In the genomic region with DNA sequence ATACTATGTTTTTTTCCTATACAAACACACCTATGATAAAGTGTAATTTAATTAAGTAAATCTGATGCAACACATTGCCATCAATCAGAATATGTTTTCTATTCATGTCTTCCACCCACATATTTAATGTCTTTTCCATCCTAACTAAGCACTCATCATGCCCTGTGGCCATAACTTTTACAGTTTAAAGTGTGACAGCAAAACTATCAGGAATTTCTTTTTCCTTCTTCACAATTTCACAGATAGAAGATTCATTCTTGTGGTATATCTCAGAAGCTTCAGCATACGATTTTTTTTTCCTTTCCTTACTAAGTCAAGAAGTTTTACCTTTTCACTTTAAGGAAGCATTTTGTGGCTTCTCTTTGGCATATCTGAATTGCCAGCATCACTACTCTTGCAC, we compare ENCODE assay signal across 28 cellular contexts. TPM values are rescaled to one million over a fixed set of nuclear protein-coding genes. Genes with fewer than 3 reads are reported as not detected.
"Had no signal": no experiment of that assay in that cellular context is flagged by ENCODE, and none has a peak within 500 bp of the region (broad histone marks: within the 10 kb centered on the region; RNA-seq: fewer than 3 reads in every experiment).

No MANE protein-coding gene starts in this region.

- H3K4me3 ChIP-seq: dorsolateral prefrontal cortex, gastroesophageal sphincter, heart right ventricle, left ventricle myocardium inferior, lower lobe of right lung, right lobe of liver, thoracic aorta, tibial nerve, upper lobe of left lung had no signal

- FAIRE-seq: colon, islet of Langerhans, small intestine had no signal

- H3K9me3 Mint-ChIP-seq: memory B cell; neural crest cell; stimulated activated naive B cell treated with anti-CD40 and anti-IgM and Interleukin-4, amounts not matched to agents 10 μg/mL and 1 μg/mL and 100 μg/mL, for 72 hours; stimulated activated naive CD8-positive, alpha-beta T cell treated with anti-CD3 and anti-CD28 coated beads, Interleukin-15, Interleukin-2, amounts not matched to agents 100 ng/mL and 50 ng/mL, for 24 hours had no signal

- H3K27ac Mint-ChIP-seq: memory B cell; natural killer cell; progenitor cell of endocrine pancreas; stimulated activated naive B cell treated with anti-CD40 and anti-IgM and Interleukin-4, amounts not matched to agents 10 μg/mL and 1 μg/mL and 100 μg/mL, for 72 hours; stimulated activated naive CD8-positive, alpha-beta T cell treated with anti-CD3 and anti-CD28 coated beads, Interleukin-15, Interleukin-2, amounts not matched to agents 100 ng/mL and 50 ng/mL, for 24 hours had no signal

- H3K9ac ChIP-seq: parathyroid adenoma had no signal

- ATAC-seq: esophagus mucosa; gastroesophageal sphincter; heart right ventricle; left colon; lower lobe of right lung; natural killer cell; right lobe of liver; stimulated activated naive B cell treated with anti-CD40 and anti-IgM and Interleukin-4, amounts not matched to agents 10 μg/mL and 1 μg/mL and 100 μg/mL, for 72 hours had no signal

- H3K36me3 Mint-ChIP-seq: memory B cell; natural killer cell; stimulated activated naive B cell treated with anti-CD40 and anti-IgM and Interleukin-4, amounts not matched to agents 10 μg/mL and 1 μg/mL and 100 μg/mL, for 72 hours had no signal

- H3K27ac ChIP-seq: dorsolateral prefrontal cortex, gastroesophageal sphincter, heart right ventricle, left ventricle myocardium inferior, lower lobe of right lung, neutrophil, parathyroid adenoma, right lobe of liver, thoracic aorta, tibial nerve, upper lobe of left lung had no signal

- H3K4me3 Mint-ChIP-seq: memory B cell; natural killer cell; neural crest cell; stimulated activated naive B cell treated with anti-CD40 and anti-IgM and Interleukin-4, amounts not matched to agents 10 μg/mL and 1 μg/mL and 100 μg/mL, for 72 hours; stimulated activated naive CD8-positive, alpha-beta T cell treated with anti-CD3 and anti-CD28 coated beads, Interleukin-15, Interleukin-2, amounts not matched to agents 100 ng/mL and 50 ng/mL, for 24 hours had no signal

- H3K79me2 ChIP-seq: parathyroid adenoma had no signal

- H3K27me3 ChIP-seq: dorsolateral prefrontal cortex, gastroesophageal sphincter, tibial nerve had no signal

- H3K9me3 ChIP-seq: gastroesophageal sphincter, heart right ventricle, left ventricle myocardium inferior, lower lobe of right lung, neutrophil, right lobe of liver, thoracic aorta, tibial nerve, upper lobe of left lung had no signal

- H3K4me1 ChIP-seq: gastroesophageal sphincter, left ventricle myocardium inferior, lower lobe of right lung, parathyroid adenoma, right lobe of liver, upper lobe of left lung had no signal

- DNase-seq: dorsolateral prefrontal cortex; effector CD4-positive, alpha-beta T cell; foreskin fibroblast; heart right ventricle; hippocampal formation; kidney glomerular epithelial cell; left colon; left ventricle myocardium inferior; lower lobe of right lung; natural killer cell; right lobe of liver; small intestine; stimulated activated CD4-positive, alpha-beta T cell treated with anti-CD3 and anti-CD28 coated beads, Interleukin-15, amount 100 ng/mL, for 24 hours; stimulated activated CD4-positive, alpha-beta T cell treated with anti-CD3 and anti-CD28 coated beads, Interleukin-2, amount 100 ng/mL, for 48 hours; stimulated activated naive B cell treated with anti-CD40 and anti-IgM and Interleukin-4, amounts not matched to agents 10 μg/mL and 1 μg/mL and 100 μg/mL, for 72 hours; upper lobe of left lung had no signal

- H3K36me3 ChIP-seq: gastroesophageal sphincter, heart right ventricle, left ventricle myocardium inferior, lower lobe of right lung, neutrophil, right lobe of liver, thoracic aorta, tibial nerve, upper lobe of left lung had no signal

- H3K4me1 Mint-ChIP-seq: memory B cell; stimulated activated naive B cell treated with anti-CD40 and anti-IgM and Interleukin-4, amounts not matched to agents 10 μg/mL and 1 μg/mL and 100 μg/mL, for 72 hours had no signal

- H2AFZ ChIP-seq: parathyroid adenoma had no signal

RNA-seq across cellular contexts. Expression of a gene that starts 7.0 kb away (rescaled TPM):
- total RNA-seq: natural killer cell, right lobe of liver had no signal
